ENCODE assay signal across 8 cellular contexts in genomic region chr16:27355610-27356009, GRCh38. TPM values are rescaled to one million over a fixed set of nuclear protein-coding genes. Genes with fewer than 3 reads are reported as not detected.
DNase-seq lines count a peak whose midpoint lies in the region; ATAC-seq and TF ChIP-seq lines count a peak whose summit lies in the region.

No MANE protein-coding gene starts in this region.

- no peak overlapping the region for H3K4me3 ChIP-seq in cardiac muscle cell

- peak; percentile 32 to 35 for DNase-seq in AML-193 (lab: John Stamatoyannopoulos, UW)
- DNase-seq in HuH-7 (ENCODE audit: low spot score), result peak; percentile 41
- DNase-seq in activated T-cell treated with anti-CD3 and anti-CD28 coated beads for 4 hours, result peak; percentile 21
- DNase-seq in cardiac muscle cell (ENCODE audit: low read depth in 1 of 2, low spot score in 1 of 2), result peak in 1 of 2 donors; percentile 57
- DNase-seq in stimulated activated CD4-positive, alpha-beta T cell treated with anti-CD3 and anti-CD28 coated beads, Interleukin-4, amount 100 ng/mL, for 1 hour, result peak; percentile 60
- no peak for DNase-seq in GM19238 (ENCODE audit: insufficient read length, low spot score)
- DNase-seq in activated CD8-positive, alpha-beta memory T cell treated with anti-CD3 and anti-CD28 coated beads for 24 hours, result no peak

- ATAC-seq in HG03025 (IDR thresholded peaks at IDR 0.05; ENCODE audit: low FRiP score, unreplicated experiment), result no peak

- peak; percentile 48 for TF ChIP-seq CTCF in cardiac muscle cell (IDR thresholded peaks at IDR 0.05; ENCODE audit: low read depth, low read length)

- peaks cover 19% of the 10 kb centered on the region for H3K36me3 ChIP-seq in cardiac muscle cell

- no peak overlapping the region for H3K27ac ChIP-seq in cardiac muscle cell

- no peaks in the 10 kb centered on the region for H3K27me3 ChIP-seq in cardiac muscle cell

- no peaks in the 10 kb centered on the region for H3K9me3 ChIP-seq in cardiac muscle cell (ENCODE audit: low read depth)

- H3K4me1 ChIP-seq in cardiac muscle cell (ENCODE audit: low read depth), result no peaks in the 10 kb centered on the region

RNA-seq across cellular contexts. Expression of gene IL4R, which starts 41.8 kb away (rescaled TPM):
- total RNA-seq in cardiac muscle cell, result 30.9 and 66.1 TPM in 2 replicates
- 38.1 and 69.1 TPM in 2 replicates for polyA plus RNA-seq in cardiac muscle cell

RNA-seq across cellular contexts. Expression of gene IL21R, which starts 46.4 kb away (rescaled TPM):
- total RNA-seq in cardiac muscle cell, result 0.04 TPM in 1 of 2 replicates, not detected in the other
- 0.19 TPM in 1 of 2 replicates, not detected in the other for polyA plus RNA-seq in cardiac muscle cell

Comparison
In these comparisons a context has a peak if more than half of its experiments do, and no peak if none do; other contexts are left out.
1. DNase-seq: peak in AML-193 (2 of 2), HuH-7 (single experiment), activated T-cell treated with anti-CD3 and anti-CD28 coated beads for 4 hours (single experiment) and stimulated activated CD4-positive, alpha-beta T cell treated with anti-CD3 and anti-CD28 coated beads, Interleukin-4, amount 100 ng/mL, for 1 hour (single experiment); none in GM19238 (single experiment) and activated CD8-positive, alpha-beta memory T cell treated with anti-CD3 and anti-CD28 coated beads for 24 hours (single experiment).